Comparison of ENCODE assay signal across 31 cellular contexts in genomic region chr6:108502826-108503225, GRCh38.
"Had no signal": no experiment of that assay in that cellular context is flagged by ENCODE, and none has a peak within 500 bp of the region (broad histone marks: within the 10 kb centered on the region; RNA-seq: fewer than 3 reads in every experiment).

No MANE protein-coding gene starts in this region.

- H3K27me3 Mint-ChIP-seq: activated CD4-positive, alpha-beta memory T cell treated with anti-CD3 and anti-CD28 coated beads, Interleukin-2, amount 10 ng/mL, durations not matched to agents 7 days and 5 days; activated CD4-positive, alpha-beta T cell treated with anti-CD3 and anti-CD28 coated beads, Interleukin-2, amount 10 ng/mL, durations not matched to agents 7 days and 5 days; activated T-cell treated with anti-CD3 and anti-CD28 coated beads, Interleukin-2, amount 50 U/mL, for 24 hours; activated T-helper 17 cell treated with anti-CD3 and anti-CD28 coated beads, Interleukin-2, amount 50 U/mL, for 72 hours; naive B cell; stimulated activated naive CD8-positive, alpha-beta T cell treated with anti-CD3 and anti-CD28 coated beads, Interleukin-15, amount 100 ng/mL, for 72 hours; type B pancreatic cell had no signal

- H3K4me1 ChIP-seq: gastroesophageal sphincter, prostate gland, vagina had no signal

- H3K27me3 ChIP-seq: gastroesophageal sphincter, ovary, vagina had no signal

- H3K36me3 Mint-ChIP-seq: WTC11 had no signal

- H3K27ac Mint-ChIP-seq: activated CD4-positive, alpha-beta memory T cell treated with anti-CD3 and anti-CD28 coated beads, Interleukin-2, amount 10 ng/mL, durations not matched to agents 7 days and 5 days; activated CD4-positive, alpha-beta T cell treated with anti-CD3 and anti-CD28 coated beads, Interleukin-2, amount 10 ng/mL, durations not matched to agents 7 days and 5 days; activated T-cell treated with anti-CD3 and anti-CD28 coated beads, Interleukin-2, amount 50 U/mL, for 24 hours; activated T-helper 17 cell treated with anti-CD3 and anti-CD28 coated beads, Interleukin-2, amount 50 U/mL, for 72 hours; immature natural killer cell; mesothelial cell of epicardium; naive B cell; nephron progenitor cell; stimulated activated naive CD8-positive, alpha-beta T cell treated with anti-CD3 and anti-CD28 coated beads, Interleukin-15, amount 100 ng/mL, for 72 hours; type B pancreatic cell; WTC11 had no signal

- H3K36me3 ChIP-seq: gastroesophageal sphincter, ovary, prostate gland, vagina had no signal

- H3K4me3 ChIP-seq: gastroesophageal sphincter, ovary, prostate gland, skin epidermis, vagina had no signal

- H3K27ac ChIP-seq: gastroesophageal sphincter, ovary, prostate gland, skin epidermis, vagina had no signal

- H3K9me3 ChIP-seq: gastroesophageal sphincter, ovary, prostate gland, vagina had no signal

- H3K4me1 Mint-ChIP-seq: activated CD4-positive, alpha-beta T cell treated with anti-CD3 and anti-CD28 coated beads, Interleukin-2, amount 10 ng/mL, durations not matched to agents 7 days and 5 days; activated T-helper 17 cell treated with anti-CD3 and anti-CD28 coated beads, Interleukin-2, amount 50 U/mL, for 72 hours; immature natural killer cell; naive B cell; stimulated activated naive CD8-positive, alpha-beta T cell treated with anti-CD3 and anti-CD28 coated beads, Interleukin-15, amount 100 ng/mL, for 72 hours had no signal

- H3K9me3 Mint-ChIP-seq: activated CD4-positive, alpha-beta memory T cell treated with anti-CD3 and anti-CD28 coated beads, Interleukin-2, amount 10 ng/mL, durations not matched to agents 7 days and 5 days; activated CD4-positive, alpha-beta T cell treated with anti-CD3 and anti-CD28 coated beads, Interleukin-2, amount 10 ng/mL, durations not matched to agents 7 days and 5 days; activated T-cell treated with anti-CD3 and anti-CD28 coated beads, Interleukin-2, amount 50 U/mL, for 24 hours; activated T-helper 17 cell treated with anti-CD3 and anti-CD28 coated beads, Interleukin-2, amount 50 U/mL, for 72 hours; immature natural killer cell; stimulated activated naive CD8-positive, alpha-beta T cell treated with anti-CD3 and anti-CD28 coated beads, Interleukin-15, amount 100 ng/mL, for 72 hours had no signal

- ATAC-seq: activated T-helper 17 cell treated with anti-CD3 and anti-CD28 coated beads, Interleukin-2, amount 50 U/mL, for 72 hours; gastroesophageal sphincter; left colon; sciatic nerve; stimulated activated naive CD8-positive, alpha-beta T cell treated with anti-CD3 and anti-CD28 coated beads, Interleukin-15, amount 100 ng/mL, for 72 hours; WTC11 had no signal

- H3K4me3 Mint-ChIP-seq: activated CD4-positive, alpha-beta memory T cell treated with anti-CD3 and anti-CD28 coated beads, Interleukin-2, amount 10 ng/mL, durations not matched to agents 7 days and 5 days; activated CD4-positive, alpha-beta T cell treated with anti-CD3 and anti-CD28 coated beads, Interleukin-2, amount 10 ng/mL, durations not matched to agents 7 days and 5 days; activated T-cell treated with anti-CD3 and anti-CD28 coated beads, Interleukin-2, amount 50 U/mL, for 24 hours; activated T-helper 17 cell treated with anti-CD3 and anti-CD28 coated beads, Interleukin-2, amount 50 U/mL, for 72 hours; immature natural killer cell; mesothelial cell of epicardium; naive B cell; nephron progenitor cell; stimulated activated naive CD8-positive, alpha-beta T cell treated with anti-CD3 and anti-CD28 coated beads, Interleukin-15, amount 100 ng/mL, for 72 hours; type B pancreatic cell; WTC11 had no signal

- DNase-seq: activated CD4-positive, alpha-beta memory T cell treated with anti-CD3 and anti-CD28 coated beads, Interleukin-2, amount 10 ng/mL, durations not matched to agents 7 days and 5 days; activated CD4-positive, alpha-beta T cell treated with anti-CD3 and anti-CD28 coated beads for 1 hour; activated CD4-positive, alpha-beta T cell treated with anti-CD3 and anti-CD28 coated beads, Interleukin-2, amount 10 ng/mL, durations not matched to agents 7 days and 5 days; activated CD8-positive, alpha-beta memory T cell treated with anti-CD3 and anti-CD28 coated beads, Interleukin-2, amount 50 U/mL, for 48 hours; activated gamma-delta T cell treated with Interleukin-2 at 50 U/mL for 16 hours; activated naive CD4-positive, alpha-beta T cell treated with anti-CD3 and anti-CD28 coated beads, Interleukin-2, amount 50 U/mL, for 16 hours; activated T-cell treated with anti-CD3 and anti-CD28 coated beads, Interleukin-2, amount 50 U/mL, for 24 hours; amniotic stem cell; caudate nucleus; hypothalamus; immature natural killer cell; kidney; left colon; mammary epithelial cell; naive B cell; nephron progenitor cell; ovary; retina; stimulated activated CD4-positive, alpha-beta T cell treated with anti-CD3 and anti-CD28 coated beads, Interleukin-12 subunit alpha, Interleukin-12 subunit beta, amount 100 ng/mL, for 4 hours; stimulated activated CD4-positive, alpha-beta T cell treated with anti-CD3 and anti-CD28 coated beads, Interleukin-4, amount 100 ng/mL, for 1 hour; stimulated activated naive CD8-positive, alpha-beta T cell treated with anti-CD3 and anti-CD28 coated beads, Interleukin-15, amount 100 ng/mL, for 72 hours; substantia nigra had no signal
